In genomic region chr2:180158961-180159360, GRCh38 we compare ENCODE assay signal across 31 cellular contexts.
"Had no signal": no experiment of that assay in that cellular context is flagged by ENCODE, and none has a peak within 500 bp of the region (broad histone marks: within the 10 kb centered on the region; RNA-seq: fewer than 3 reads in every experiment).

No MANE protein-coding gene starts in this region.

- H3K4me1 ChIP-seq: ascending aorta, SJSA1 had no signal

- DNase-seq: activated CD4-positive, alpha-beta memory T cell treated with anti-CD3 and anti-CD28 coated beads, Interleukin-2, amount 10 ng/mL, durations not matched to agents 7 days and 5 days; activated CD4-positive, alpha-beta T cell treated with anti-CD3 and anti-CD28 coated beads for 1 hour; activated CD4-positive, alpha-beta T cell treated with anti-CD3 and anti-CD28 coated beads for 48 hours; activated CD4-positive, CD25-positive, alpha-beta regulatory T cell; activated CD8-positive, alpha-beta memory T cell treated with anti-CD3 and anti-CD28 coated beads for 24 hours; activated CD8-positive, alpha-beta memory T cell treated with anti-CD3 and anti-CD28 coated beads, Interleukin-2, amount 10 ng/mL, durations not matched to agents 7 days and 5 days; activated CD8-positive, alpha-beta memory T cell treated with anti-CD3 and anti-CD28 coated beads, Interleukin-2, amount 50 U/mL, for 48 hours; activated effector memory CD4-positive, alpha-beta T cell treated with Interleukin-2 at 50 U/mL for 16 hours; activated naive CD4-positive, alpha-beta T cell treated with anti-CD3 and anti-CD28 coated beads, Interleukin-2, amount 10 ng/mL, durations not matched to agents 7 days and 5 days; activated naive CD8-positive, alpha-beta T cell treated with anti-CD3 and anti-CD28 coated beads, Interleukin-2, amount 50 U/mL, for 24 hours; activated T-cell treated with anti-CD3 and anti-CD28 coated beads, Interleukin-2, amount 50 U/mL, for 48 hours; amygdala; Karpas-422; KBM-7; NCI-H1105; NCI-H1417 treated with DMSO at 0.1 percent for 48 hours; NCI-H187 treated with DMSO at 0.1 percent for 48 hours; NCI-H2081; NCI-H226; NCI-H446 treated with DMSO at 0.1 percent for 48 hours; NCI-H524; NCI-H69; NCI-H82; RPMI8226; SHP77 treated with DMSO at 0.1 percent for 48 hours; T1000; WERI-Rb-1 had no signal

- H3K27me3 ChIP-seq: ascending aorta, cardiac muscle cell, SJSA1 had no signal

- ATAC-seq: activated CD8-positive, alpha-beta memory T cell treated with anti-CD3 and anti-CD28 coated beads, Interleukin-2, amount 10 ng/mL, durations not matched to agents 7 days and 5 days; activated naive CD8-positive, alpha-beta T cell treated with anti-CD3 and anti-CD28 coated beads, Interleukin-2, amount 50 U/mL, for 24 hours; Panc1 had no signal

- H3K9me3 ChIP-seq: ascending aorta, SJSA1 had no signal

- H3K27ac ChIP-seq: ascending aorta, cardiac muscle cell, SJSA1, WERI-Rb-1 had no signal

- H3K4me3 ChIP-seq: ascending aorta, cardiac muscle cell, SJSA1 had no signal

- H3K36me3 ChIP-seq: ascending aorta, cardiac muscle cell, SJSA1, WERI-Rb-1 had no signal
